In the genomic region with DNA sequence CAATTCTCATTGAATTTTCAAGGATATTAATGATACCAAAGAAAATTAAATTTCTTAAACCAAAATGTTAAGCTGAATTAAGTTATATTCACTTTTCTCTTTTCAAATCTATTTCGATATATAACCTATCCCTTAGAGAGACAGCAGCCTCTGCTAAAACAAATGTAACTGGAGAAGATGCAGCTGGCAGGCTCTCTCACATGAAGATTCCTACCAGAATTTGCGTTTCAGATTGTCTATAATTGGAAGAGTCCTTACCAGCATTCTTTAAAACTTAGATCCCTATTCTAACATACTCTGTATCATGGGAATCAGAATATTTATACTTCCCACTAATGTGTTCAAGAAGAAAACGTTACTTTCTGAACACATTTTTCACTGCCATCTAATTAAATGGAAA, we compare ENCODE assay signal across 1 cellular context.
TF ChIP-seq lines count a peak whose summit lies in the region.

No MANE protein-coding gene starts in this region.

TF ChIP-seq in H1, 55 proteins besides CTCF, POLR2A, EP300 and RAD21 (continued from another document):
- TF ChIP-seq NANOG (IDR thresholded peaks at IDR 0.05; ENCODE audit: insufficient read depth, low read depth, low read length, poor library complexity, severe bottlenecking) = no peak
- TF ChIP-seq CREB1 (IDR thresholded peaks at IDR 0.05) = no peak
- no peak for TF ChIP-seq RFX5 (IDR thresholded peaks at IDR 0.05; ENCODE audit: borderline replicate concordance, low read depth, low read length)
- TF ChIP-seq POU5F1 (IDR thresholded peaks at IDR 0.05; ENCODE audit: low read depth, low read length) = no peak
- no peak for TF ChIP-seq GTF2F1 (IDR thresholded peaks at IDR 0.05; ENCODE audit: borderline replicate concordance, low read depth, low read length)
- TF ChIP-seq USF2 (IDR thresholded peaks at IDR 0.05; ENCODE audit: low read length) = no peak
- no peak for TF ChIP-seq BCL11A (IDR thresholded peaks at IDR 0.05; ENCODE audit: low read depth in 2 of 2, low read length in 2 of 2)
- TF ChIP-seq SP2 (IDR thresholded peaks at IDR 0.05; ENCODE audit: low read length) = no peak
